1 cellular context compared by ENCODE assay signal in genomic region chr20:9081423-9081966, GRCh38.
TF ChIP-seq lines count a peak whose summit lies in the region.

No MANE protein-coding gene starts in this region.

TF ChIP-seq in WTC11, 78 proteins besides CTCF, POLR2A, EP300 and RAD21 (continued from another document):
- no peak for TF ChIP-seq STAT6 (CRISPR knock-in tag; conservative IDR thresholded peaks at IDR 0.05; ENCODE audit: low read depth)
- no peak for TF ChIP-seq SMAD4 (CRISPR knock-in tag; IDR thresholded peaks at IDR 0.05)
- no peak for TF ChIP-seq ZNF532 (CRISPR knock-in tag; IDR thresholded peaks at IDR 0.05; ENCODE audit: borderline replicate concordance)
- TF ChIP-seq NR2C2 (CRISPR knock-in tag; IDR thresholded peaks at IDR 0.05): no peak
- TF ChIP-seq GABPB1 (CRISPR knock-in tag; IDR thresholded peaks at IDR 0.05): no peak
